In the genomic region with DNA sequence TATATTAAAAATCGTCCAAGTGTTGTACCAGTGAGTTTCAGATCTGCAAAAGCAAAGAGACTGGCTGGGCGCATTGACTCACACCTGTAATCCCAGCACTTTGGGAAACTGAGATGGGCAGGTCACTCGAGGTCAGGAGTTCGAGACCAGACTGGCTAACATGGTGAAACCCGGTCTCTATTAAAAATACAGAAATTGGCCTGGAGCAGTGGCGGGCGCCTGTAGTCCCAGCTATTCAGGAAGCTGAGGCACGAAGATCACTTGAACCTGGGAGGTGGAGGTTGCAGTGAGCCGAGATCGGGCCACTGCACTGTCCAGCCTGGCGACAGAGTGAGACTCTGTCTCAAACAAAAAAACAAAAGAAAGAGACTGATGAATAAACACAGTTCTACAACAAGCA, we compare ENCODE assay signal across 1 cellular context.
TF ChIP-seq lines count a peak whose summit lies in the region.

No MANE protein-coding gene starts in this region.

TF ChIP-seq in K562, 482 proteins besides CTCF, POLR2A, EP300 and RAD21:
- TF ChIP-seq ZNF253 (CRISPR knock-in tag; conservative IDR thresholded peaks at IDR 0.05) (no peak), THAP7 (CRISPR knock-in tag; IDR thresholded peaks at IDR 0.05) (no peak), CC2D1A (IDR thresholded peaks at IDR 0.05) (no peak), HES1 (IDR thresholded peaks at IDR 0.05; ENCODE audit: low read depth) (no peak), MYNN (IDR thresholded peaks at IDR 0.05) (no peak), MYNN (CRISPR knock-in tag; IDR thresholded peaks at IDR 0.05) (no peak), MIER1 (IDR thresholded peaks at IDR 0.05; ENCODE audit: low read depth) (no peak), ZNF740 (CRISPR knock-in tag; IDR thresholded peaks at IDR 0.05) (no peak), ZNF740 (tag; IDR thresholded peaks at IDR 0.05) (no peak), ZKSCAN1 (IDR thresholded peaks at IDR 0.05; ENCODE audit: low read depth, low read length) (no peak), SREBF1 (IDR thresholded peaks at IDR 0.05; ENCODE audit: borderline replicate concordance, low read depth, low read length) (no peak), ZNF280B (CRISPR knock-in tag; IDR thresholded peaks at IDR 0.05) (no peak), E2F5 (CRISPR knock-in tag; IDR thresholded peaks at IDR 0.05) (no peak), ETV1 (tag; conservative IDR thresholded peaks at IDR 0.05; ENCODE audit: low read depth) (no peak), ILK (tag; IDR thresholded peaks at IDR 0.05; ENCODE audit: borderline replicate concordance, low read depth) (no peak), CLOCK (CRISPR knock-in tag; IDR thresholded peaks at IDR 0.05; ENCODE audit: borderline replicate concordance) (no peak), ZNF584 (CRISPR knock-in tag; IDR thresholded peaks at IDR 0.05; ENCODE audit: low read depth) (no peak)
- TF ChIP-seq, protein P1, sequence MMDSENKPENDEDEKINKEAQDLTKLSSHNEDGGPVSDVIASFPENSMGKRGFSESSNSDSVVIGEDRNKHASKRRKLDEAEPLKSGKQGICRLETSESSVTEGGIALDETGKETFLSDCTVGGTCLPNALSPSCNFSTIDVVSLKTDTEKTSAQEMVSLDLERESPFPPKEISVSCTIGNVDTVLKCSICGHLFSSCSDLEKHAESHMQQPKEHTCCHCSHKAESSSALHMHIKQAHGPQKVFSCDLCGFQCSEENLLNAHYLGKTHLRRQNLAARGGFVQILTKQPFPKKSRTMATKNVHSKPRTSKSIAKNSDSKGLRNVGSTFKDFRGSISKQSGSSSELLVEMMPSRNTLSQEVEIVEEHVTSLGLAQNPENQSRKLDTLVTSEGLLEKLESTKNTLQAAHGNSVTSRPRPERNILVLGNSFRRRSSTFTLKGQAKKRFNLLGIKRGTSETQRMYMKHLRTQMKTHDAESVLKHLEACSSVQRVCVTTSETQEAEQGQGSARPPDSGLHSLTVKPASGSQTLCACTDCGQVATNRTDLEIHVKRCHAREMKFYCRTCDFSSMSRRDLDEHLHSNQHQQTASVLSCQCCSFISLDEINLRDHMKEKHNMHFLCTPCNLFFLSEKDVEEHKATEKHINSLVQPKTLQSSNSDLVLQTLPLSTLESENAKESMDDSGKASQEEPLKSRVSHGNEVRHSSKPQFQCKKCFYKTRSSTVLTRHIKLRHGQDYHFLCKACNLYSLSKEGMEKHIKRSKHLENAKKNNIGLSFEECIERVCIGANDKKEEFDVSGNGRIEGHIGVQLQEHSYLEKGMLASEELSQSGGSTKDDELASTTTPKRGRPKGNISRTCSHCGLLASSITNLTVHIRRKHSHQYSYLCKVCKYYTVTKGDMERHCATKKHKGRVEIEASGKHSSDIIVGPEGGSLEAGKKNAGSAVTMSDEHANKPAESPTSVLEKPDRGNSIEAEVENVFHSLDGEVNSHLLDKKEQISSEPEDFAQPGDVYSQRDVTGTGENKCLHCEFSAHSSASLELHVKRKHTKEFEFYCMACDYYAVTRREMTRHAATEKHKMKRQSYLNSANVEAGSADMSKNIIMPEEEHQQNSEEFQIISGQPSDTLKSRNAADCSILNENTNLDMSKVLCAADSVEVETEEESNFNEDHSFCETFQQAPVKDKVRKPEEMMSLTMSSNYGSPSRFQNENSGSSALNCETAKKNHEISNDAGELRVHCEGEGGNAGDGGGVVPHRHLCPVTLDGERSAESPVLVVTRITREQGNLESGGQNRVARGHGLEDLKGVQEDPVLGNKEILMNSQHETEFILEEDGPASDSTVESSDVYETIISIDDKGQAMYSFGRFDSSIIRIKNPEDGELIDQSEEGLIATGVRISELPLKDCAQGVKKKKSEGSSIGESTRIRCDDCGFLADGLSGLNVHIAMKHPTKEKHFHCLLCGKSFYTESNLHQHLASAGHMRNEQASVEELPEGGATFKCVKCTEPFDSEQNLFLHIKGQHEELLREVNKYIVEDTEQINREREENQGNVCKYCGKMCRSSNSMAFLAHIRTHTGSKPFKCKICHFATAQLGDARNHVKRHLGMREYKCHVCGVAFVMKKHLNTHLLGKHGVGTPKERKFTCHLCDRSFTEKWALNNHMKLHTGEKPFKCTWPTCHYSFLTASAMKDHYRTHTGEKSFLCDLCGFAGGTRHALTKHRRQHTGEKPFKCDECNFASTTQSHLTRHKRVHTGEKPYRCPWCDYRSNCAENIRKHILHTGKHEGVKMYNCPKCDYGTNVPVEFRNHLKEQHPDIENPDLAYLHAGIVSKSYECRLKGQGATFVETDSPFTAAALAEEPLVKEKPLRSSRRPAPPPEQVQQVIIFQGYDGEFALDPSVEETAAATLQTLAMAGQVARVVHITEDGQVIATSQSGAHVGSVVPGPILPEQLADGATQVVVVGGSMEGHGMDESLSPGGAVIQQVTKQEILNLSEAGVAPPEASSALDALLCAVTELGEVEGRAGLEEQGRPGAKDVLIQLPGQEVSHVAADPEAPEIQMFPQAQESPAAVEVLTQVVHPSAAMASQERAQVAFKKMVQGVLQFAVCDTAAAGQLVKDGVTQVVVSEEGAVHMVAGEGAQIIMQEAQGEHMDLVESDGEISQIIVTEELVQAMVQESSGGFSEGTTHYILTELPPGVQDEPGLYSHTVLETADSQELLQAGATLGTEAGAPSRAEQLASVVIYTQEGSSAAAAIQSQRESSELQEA (IDR thresholded peaks at IDR 0.05; ENCODE audit: low read depth) = no peak
- TF ChIP-seq, protein P2, sequence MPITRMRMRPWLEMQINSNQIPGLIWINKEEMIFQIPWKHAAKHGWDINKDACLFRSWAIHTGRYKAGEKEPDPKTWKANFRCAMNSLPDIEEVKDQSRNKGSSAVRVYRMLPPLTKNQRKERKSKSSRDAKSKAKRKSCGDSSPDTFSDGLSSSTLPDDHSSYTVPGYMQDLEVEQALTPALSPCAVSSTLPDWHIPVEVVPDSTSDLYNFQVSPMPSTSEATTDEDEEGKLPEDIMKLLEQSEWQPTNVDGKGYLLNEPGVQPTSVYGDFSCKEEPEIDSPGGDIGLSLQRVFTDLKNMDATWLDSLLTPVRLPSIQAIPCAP (CRISPR knock-in tag; IDR thresholded peaks at IDR 0.05; ENCODE audit: borderline replicate concordance) = no peak
- TF ChIP-seq, protein P3, sequence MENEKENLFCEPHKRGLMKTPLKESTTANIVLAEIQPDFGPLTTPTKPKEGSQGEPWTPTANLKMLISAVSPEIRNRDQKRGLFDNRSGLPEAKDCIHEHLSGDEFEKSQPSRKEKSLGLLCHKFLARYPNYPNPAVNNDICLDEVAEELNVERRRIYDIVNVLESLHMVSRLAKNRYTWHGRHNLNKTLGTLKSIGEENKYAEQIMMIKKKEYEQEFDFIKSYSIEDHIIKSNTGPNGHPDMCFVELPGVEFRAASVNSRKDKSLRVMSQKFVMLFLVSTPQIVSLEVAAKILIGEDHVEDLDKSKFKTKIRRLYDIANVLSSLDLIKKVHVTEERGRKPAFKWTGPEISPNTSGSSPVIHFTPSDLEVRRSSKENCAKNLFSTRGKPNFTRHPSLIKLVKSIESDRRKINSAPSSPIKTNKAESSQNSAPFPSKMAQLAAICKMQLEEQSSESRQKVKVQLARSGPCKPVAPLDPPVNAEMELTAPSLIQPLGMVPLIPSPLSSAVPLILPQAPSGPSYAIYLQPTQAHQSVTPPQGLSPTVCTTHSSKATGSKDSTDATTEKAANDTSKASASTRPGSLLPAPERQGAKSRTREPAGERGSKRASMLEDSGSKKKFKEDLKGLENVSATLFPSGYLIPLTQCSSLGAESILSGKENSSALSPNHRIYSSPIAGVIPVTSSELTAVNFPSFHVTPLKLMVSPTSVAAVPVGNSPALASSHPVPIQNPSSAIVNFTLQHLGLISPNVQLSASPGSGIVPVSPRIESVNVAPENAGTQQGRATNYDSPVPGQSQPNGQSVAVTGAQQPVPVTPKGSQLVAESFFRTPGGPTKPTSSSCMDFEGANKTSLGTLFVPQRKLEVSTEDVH (IDR thresholded peaks at IDR 0.05; ENCODE audit: low read depth, partially characterized antibody) = no peak
- TF ChIP-seq, protein P4, sequence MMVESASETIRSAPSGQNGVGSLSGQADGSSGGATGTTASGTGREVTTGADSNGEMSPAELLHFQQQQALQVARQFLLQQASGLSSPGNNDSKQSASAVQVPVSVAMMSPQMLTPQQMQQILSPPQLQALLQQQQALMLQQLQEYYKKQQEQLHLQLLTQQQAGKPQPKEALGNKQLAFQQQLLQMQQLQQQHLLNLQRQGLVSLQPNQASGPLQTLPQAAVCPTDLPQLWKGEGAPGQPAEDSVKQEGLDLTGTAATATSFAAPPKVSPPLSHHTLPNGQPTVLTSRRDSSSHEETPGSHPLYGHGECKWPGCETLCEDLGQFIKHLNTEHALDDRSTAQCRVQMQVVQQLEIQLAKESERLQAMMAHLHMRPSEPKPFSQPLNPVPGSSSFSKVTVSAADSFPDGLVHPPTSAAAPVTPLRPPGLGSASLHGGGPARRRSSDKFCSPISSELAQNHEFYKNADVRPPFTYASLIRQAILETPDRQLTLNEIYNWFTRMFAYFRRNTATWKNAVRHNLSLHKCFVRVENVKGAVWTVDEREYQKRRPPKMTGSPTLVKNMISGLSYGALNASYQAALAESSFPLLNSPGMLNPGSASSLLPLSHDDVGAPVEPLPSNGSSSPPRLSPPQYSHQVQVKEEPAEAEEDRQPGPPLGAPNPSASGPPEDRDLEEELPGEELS (CRISPR knock-in tag; IDR thresholded peaks at IDR 0.05; ENCODE audit: borderline replicate concordance) = no peak
